15 cellular contexts compared by ENCODE assay signal in genomic region chr17:4407851-4408250, GRCh38. TPM values are rescaled to one million over a fixed set of nuclear protein-coding genes. Genes with fewer than 3 reads are reported as not detected.
A peak's percentile ranks its signal among the peaks of the same experiment; 100 is the strongest.
DNase-seq lines count a peak whose midpoint lies in the region; ATAC-seq, FAIRE-seq and TF ChIP-seq lines count a peak whose summit lies in the region.
"Had no signal": no experiment of that assay in that cellular context is flagged by ENCODE, and none has a peak within 500 bp of the region (broad histone marks: within the 10 kb centered on the region; RNA-seq: fewer than 3 reads in every experiment).

No MANE protein-coding gene starts in this region.

- no peaks in the 10 kb centered on the region for H3K9me1 ChIP-seq in keratinocyte (ENCODE audit: control insufficient read depth, extremely low read depth, insufficient read depth, low read length)

- H3K4me3 ChIP-seq in keratinocyte (ENCODE audit: control insufficient read depth in 2 of 3, extremely low read depth in 1 of 3, insufficient read depth in 2 of 3, low read depth in 1 of 3, low read length in 3 of 3): no peak overlapping the region
- H3K4me3 ChIP-seq: skin epidermis had no signal

- FAIRE-seq in keratinocyte (lab: Jason Lieb, UNC): peak; percentile 62
- FAIRE-seq: kidney had no signal

- H3K9ac ChIP-seq in keratinocyte (ENCODE audit: control insufficient read depth, extremely low read depth, insufficient read depth, low read length): no peak overlapping the region

- H3K4me2 ChIP-seq in keratinocyte (ENCODE audit: control insufficient read depth, extremely low read depth, insufficient read depth, low read depth, low read length): no peak overlapping the region

- dilution Hi-C loops in keratinocyte (cut with MboI; ENCODE audit: extremely low pct_ligation_motif_present, low sequenced_read_pairs): loop anchor here (25.0 kb wide), 1 partner anchor 96 kb away; no protein-coding TSS in a partner anchor

- no peak overlapping the region for H2AFZ ChIP-seq in keratinocyte (ENCODE audit: control insufficient read depth, low read length)

- peak overlapping the region; percentile 44 for H3K27ac ChIP-seq in keratinocyte (ENCODE audit: control insufficient read depth, insufficient read depth, low read length)
- H3K27ac ChIP-seq: HL-60 had no signal

- no peaks in the 10 kb centered on the region for H3K27me3 ChIP-seq in keratinocyte (ENCODE audit: control insufficient read depth, extremely low read depth, insufficient read depth, low read length)

- no peaks in the 10 kb centered on the region for H3K36me3 ChIP-seq in keratinocyte (ENCODE audit: control insufficient read depth in 2 of 2, extremely low read depth in 1 of 2, insufficient read depth in 2 of 2, low read length in 2 of 2)

- no peaks in the 10 kb centered on the region for H4K20me1 ChIP-seq in keratinocyte (ENCODE audit: control insufficient read depth, extremely low read depth, insufficient read depth, low read length)

- no peak for TF ChIP-seq CTCF in keratinocyte (optimal IDR thresholded peaks at IDR 0.05 in 1 of 3, IDR thresholded peaks at IDR 0.05 in 1 of 3, conservative IDR thresholded peaks at IDR 0.05 in 1 of 3; ENCODE audit: extremely low read depth in 1 of 3, insufficient read depth in 2 of 3, low read length in 3 of 3)

- no peaks in the 10 kb centered on the region for H3K79me2 ChIP-seq in keratinocyte (ENCODE audit: control insufficient read depth, insufficient read depth, low read length)

- no peak for ATAC-seq in GM18858 (IDR thresholded peaks at IDR 0.05; ENCODE audit: unreplicated experiment)
- ATAC-seq: HCT116 had no signal

- DNase-seq in AG20443 (ENCODE audit: low spot score) (peak; percentile 27), LHCN-M2 (ENCODE audit: low read depth) (peak; percentile 35), astrocyte of the hippocampus (ENCODE audit: low read depth, low spot score) (peak; percentile 36), keratinocyte (ENCODE audit: low read depth, low spot score) (no peak), T-helper 1 cell (no peak), dedifferentiated amniotic fluid mesenchymal stem cell (ENCODE audit: extremely low spot score) (no peak), SIG-M5 treated with dmso at 0.1 percent for 504 hours (lab: John Stamatoyannopoulos, UW; ENCODE audit: unreplicated experiment) (no peak)
- DNase-seq: activated CD4-positive, CD25-positive, alpha-beta regulatory T cell; activated naive CD4-positive, alpha-beta T cell treated with anti-CD3 and anti-CD28 coated beads, Interleukin-2, amount 10 ng/mL, durations not matched to agents 7 days and 5 days; Kasumi-1; kidney had no signal

- H3K9me3 ChIP-seq in keratinocyte (ENCODE audit: control insufficient read depth, low read depth, low read length): no peaks in the 10 kb centered on the region

- H3K4me1 ChIP-seq in keratinocyte (ENCODE audit: control insufficient read depth, extremely low read depth, insufficient read depth, low read length): peaks cover 21% of the 10 kb centered on the region

RNA-seq across cellular contexts. Expression of gene SPNS3, which starts 25.9 kb away (rescaled TPM):
- not detected in 2 replicates for total RNA-seq in LHCN-M2 (2014; rRNA removed)
- not detected for polyA plus RNA-seq in LHCN-M2 (2012)
- not detected in 3 replicates for polyA plus RNA-seq in keratinocyte
- polyA plus RNA-seq in keratinocyte (2011; ENCODE audit: low read depth): not detected
- polyA plus RNA-seq in keratinocyte (2011; cell fraction: cytosol; rRNA removed): not detected in 2 replicates
- polyA plus RNA-seq in keratinocyte (2011; cell fraction: nucleus; rRNA removed): not detected in 2 replicates
- polyA plus RNA-seq in keratinocyte (2012; ENCODE audit: low replicate concordance): not detected in 2 replicates
- polyA minus RNA-seq in keratinocyte: not detected in 3 replicates
- polyA minus RNA-seq in keratinocyte (2011; cell fraction: cytosol; rRNA and poly(A)+ RNA removed): not detected
- not detected in 2 replicates for polyA minus RNA-seq in keratinocyte (2011; cell fraction: nucleus; rRNA and poly(A)+ RNA removed)

RNA-seq across cellular contexts. Expression of gene UBE2G1, which starts 41.4 kb away (rescaled TPM):
- 44.6 and 49.7 TPM in 2 replicates for total RNA-seq in LHCN-M2 (2014; rRNA removed)
- polyA plus RNA-seq in LHCN-M2 (2012): 17.4 TPM
- 52.1 to 86.2 TPM (median 60.1 TPM) in 3 replicates for polyA plus RNA-seq in keratinocyte
- polyA plus RNA-seq in keratinocyte (2011; ENCODE audit: low read depth): 36.2 TPM
- 53.0 and 109 TPM in 2 replicates for polyA plus RNA-seq in keratinocyte (2011; cell fraction: cytosol; rRNA removed)
- 56.5 and 67.3 TPM in 2 replicates for polyA plus RNA-seq in keratinocyte (2011; cell fraction: nucleus; rRNA removed)
- 63.6 and 74.0 TPM in 2 replicates for polyA plus RNA-seq in keratinocyte (2012; ENCODE audit: low replicate concordance)
- 19.1 to 49.6 TPM (median 30.4 TPM) in 3 replicates for polyA minus RNA-seq in keratinocyte
- 77.9 TPM for polyA minus RNA-seq in keratinocyte (2011; cell fraction: cytosol; rRNA and poly(A)+ RNA removed)
- polyA minus RNA-seq in keratinocyte (2011; cell fraction: nucleus; rRNA and poly(A)+ RNA removed): 51.2 and 60.7 TPM in 2 replicates

Comparison
In these comparisons a context has a peak if more than half of its experiments do, and no peak if none do; other contexts are left out.
1. DNase-seq: peak in AG20443 (single experiment), LHCN-M2 (single experiment) and astrocyte of the hippocampus (single experiment); none in keratinocyte (single experiment), T-helper 1 cell (0 of 5), dedifferentiated amniotic fluid mesenchymal stem cell (single experiment) and SIG-M5 treated with dmso at 0.1 percent for 504 hours (single experiment).